ENCODE assay signal across 10 cellular contexts in genomic region chr17:38906429-38907172, GRCh38. TPM values are rescaled to one million over a fixed set of nuclear protein-coding genes. Genes with fewer than 3 reads are reported as not detected.
DNase-seq lines count a peak whose midpoint lies in the region; ATAC-seq and TF ChIP-seq lines count a peak whose summit lies in the region.
"Had no signal": no experiment of that assay in that cellular context is flagged by ENCODE, and none has a peak within 500 bp of the region (broad histone marks: within the 10 kb centered on the region; RNA-seq: fewer than 3 reads in every experiment).

No MANE protein-coding gene starts in this region.

- TF ChIP-seq CTCF in right atrium auricular region (IDR thresholded peaks at IDR 0.05) (no peak), omental fat pad (IDR thresholded peaks at IDR 0.05) (no peak)

- H3K36me3 ChIP-seq in right atrium auricular region: peaks cover 16% of the 10 kb centered on the region

- peak overlapping the region; percentile 20 to 26 for H3K27ac ChIP-seq in right atrium auricular region

- H3K27me3 Mint-ChIP-seq in activated CD8-positive, alpha-beta memory T cell treated with anti-CD3 and anti-CD28 coated beads, Interleukin-2, amount 10 ng/mL, durations not matched to agents 7 days and 5 days: no peaks in the 10 kb centered on the region
- no peaks in the 10 kb centered on the region for H3K27me3 Mint-ChIP-seq in stimulated activated naive B cell treated with anti-CD40 and anti-IgM and Interleukin-4, amounts not matched to agents 10 μg/mL and 1 μg/mL and 100 μg/mL, for 72 hours

- peaks cover 0 to 62% of the 10 kb centered on the region in 2 donors for H3K4me1 ChIP-seq in right atrium auricular region

- no peak for ATAC-seq in activated CD8-positive, alpha-beta memory T cell treated with anti-CD3 and anti-CD28 coated beads, Interleukin-2, amount 10 ng/mL, durations not matched to agents 7 days and 5 days
- no peak for ATAC-seq in activated naive CD4-positive, alpha-beta T cell treated with anti-CD3 and anti-CD28 coated beads, Interleukin-2, amount 50 U/mL, for 72 hours
- ATAC-seq in stimulated activated naive B cell treated with anti-CD40 and anti-IgM and Interleukin-4, amounts not matched to agents 10 μg/mL and 1 μg/mL and 100 μg/mL, for 72 hours (replicated peaks): no peak
- ATAC-seq in omental fat pad (ENCODE audit: low FRiP score): no peak

- H3K9me3 Mint-ChIP-seq in activated CD8-positive, alpha-beta memory T cell treated with anti-CD3 and anti-CD28 coated beads, Interleukin-2, amount 10 ng/mL, durations not matched to agents 7 days and 5 days (ENCODE audit: low read depth): no peaks in the 10 kb centered on the region
- H3K9me3 Mint-ChIP-seq in activated naive CD4-positive, alpha-beta T cell treated with anti-CD3 and anti-CD28 coated beads, Interleukin-2, amount 50 U/mL, for 72 hours: no peaks in the 10 kb centered on the region
- no peaks in the 10 kb centered on the region for H3K9me3 Mint-ChIP-seq in stimulated activated naive B cell treated with anti-CD40 and anti-IgM and Interleukin-4, amounts not matched to agents 10 μg/mL and 1 μg/mL and 100 μg/mL, for 72 hours

- H3K4me3 ChIP-seq in right atrium auricular region: no peak overlapping the region

- CTCF ChIA-PET in activated CD8-positive, alpha-beta memory T cell treated with anti-CD3 and anti-CD28 coated beads, Interleukin-2, amount 10 ng/mL, durations not matched to agents 7 days and 5 days (lab: Charles Lee): interaction anchor here (0.9 to 2.7 kb wide), 7 partner anchors 9 to 264 kb away, joined by 3 to 9 read pairs (median 4); partner anchors contain the start of gene LASP1

- no peaks in the 10 kb centered on the region for H3K9me3 ChIP-seq in right atrium auricular region

- DNase-seq in activated CD8-positive, alpha-beta memory T cell treated with anti-CD3 and anti-CD28 coated beads, Interleukin-2, amount 10 ng/mL, durations not matched to agents 7 days and 5 days: no peak
- no peak for DNase-seq in activated CD8-positive, alpha-beta memory T cell treated with anti-CD3 and anti-CD28 coated beads for 24 hours
- no peak for DNase-seq in activated naive CD4-positive, alpha-beta T cell treated with anti-CD3 and anti-CD28 coated beads, Interleukin-2, amount 50 U/mL, for 72 hours (ENCODE audit: low spot score in 2 of 2)
- DNase-seq in right atrium auricular region (ENCODE audit: low spot score): no peak
- no peak for DNase-seq in stimulated activated naive B cell treated with anti-CD40 and anti-IgM and Interleukin-4, amounts not matched to agents 10 μg/mL and 1 μg/mL and 100 μg/mL, for 72 hours
- no peak for DNase-seq in anterior cingulate cortex (lab: John Stamatoyannopoulos, UW)
- no peak for DNase-seq in omental fat pad (ENCODE audit: low spot score)
- no peak for DNase-seq in SKM-1 treated with dmso at 0.1 percent for 144 hours (lab: John Stamatoyannopoulos, UW; ENCODE audit: unreplicated experiment)
- DNase-seq: MM.1S, NCI-H748 treated with DMSO at 0.1 percent for 48 hours had no signal

- H3K27me3 ChIP-seq in right atrium auricular region: no peaks in the 10 kb centered on the region

- peak overlapping the region; percentile 19 for H3K27ac Mint-ChIP-seq in activated CD8-positive, alpha-beta memory T cell treated with anti-CD3 and anti-CD28 coated beads, Interleukin-2, amount 10 ng/mL, durations not matched to agents 7 days and 5 days
- H3K27ac Mint-ChIP-seq in activated naive CD4-positive, alpha-beta T cell treated with anti-CD3 and anti-CD28 coated beads, Interleukin-2, amount 50 U/mL, for 72 hours: peak overlapping the region; percentile 2 to 60
- peak overlapping the region; percentile 65 for H3K27ac Mint-ChIP-seq in stimulated activated naive B cell treated with anti-CD40 and anti-IgM and Interleukin-4, amounts not matched to agents 10 μg/mL and 1 μg/mL and 100 μg/mL, for 72 hours

- no peak overlapping the region for H3K4me3 Mint-ChIP-seq in activated CD8-positive, alpha-beta memory T cell treated with anti-CD3 and anti-CD28 coated beads, Interleukin-2, amount 10 ng/mL, durations not matched to agents 7 days and 5 days
- H3K4me3 Mint-ChIP-seq in stimulated activated naive B cell treated with anti-CD40 and anti-IgM and Interleukin-4, amounts not matched to agents 10 μg/mL and 1 μg/mL and 100 μg/mL, for 72 hours: peak overlapping the region in 1 of 2 donors; percentile 21

- peaks cover 37% of the 10 kb centered on the region for H3K36me3 Mint-ChIP-seq in activated CD8-positive, alpha-beta memory T cell treated with anti-CD3 and anti-CD28 coated beads, Interleukin-2, amount 10 ng/mL, durations not matched to agents 7 days and 5 days
- peaks cover 5 to 27% of the 10 kb centered on the region in 2 donors for H3K36me3 Mint-ChIP-seq in activated naive CD4-positive, alpha-beta T cell treated with anti-CD3 and anti-CD28 coated beads, Interleukin-2, amount 50 U/mL, for 72 hours
- peaks cover 34 to 54% of the 10 kb centered on the region in 2 donors for H3K36me3 Mint-ChIP-seq in stimulated activated naive B cell treated with anti-CD40 and anti-IgM and Interleukin-4, amounts not matched to agents 10 μg/mL and 1 μg/mL and 100 μg/mL, for 72 hours

- peaks cover 25% of the 10 kb centered on the region for H3K4me1 Mint-ChIP-seq in activated CD8-positive, alpha-beta memory T cell treated with anti-CD3 and anti-CD28 coated beads, Interleukin-2, amount 10 ng/mL, durations not matched to agents 7 days and 5 days
- peaks cover 33 to 50% of the 10 kb centered on the region in 2 donors for H3K4me1 Mint-ChIP-seq in stimulated activated naive B cell treated with anti-CD40 and anti-IgM and Interleukin-4, amounts not matched to agents 10 μg/mL and 1 μg/mL and 100 μg/mL, for 72 hours

RNA-seq across cellular contexts. Expression of gene LASP1, which starts 36.7 kb away (rescaled TPM):
- total RNA-seq in activated CD8-positive, alpha-beta memory T cell treated with anti-CD3 and anti-CD28 coated beads, Interleukin-2, amount 10 ng/mL, durations not matched to agents 7 days and 5 days: 100 to 1,000 TPM; 208 to 239 TPM
- 100 to 1,000 TPM; 141 to 185 TPM for total RNA-seq in activated naive CD4-positive, alpha-beta T cell treated with anti-CD3 and anti-CD28 coated beads, Interleukin-2, amount 50 U/mL, for 72 hours
- 10 to 100 TPM; 34.2 to 65.4 TPM for total RNA-seq in right atrium auricular region
- 100 to 1,000 TPM; 111 to 174 (median 148) TPM for total RNA-seq in omental fat pad

RNA-seq across cellular contexts. Expression of gene RPL23, which starts 53.1 kb away (rescaled TPM):
- 1,000 to 10,000 TPM in 1 of 2 experiments, 100 to 1,000 TPM in 1; 831 to 1,130 TPM for total RNA-seq in activated CD8-positive, alpha-beta memory T cell treated with anti-CD3 and anti-CD28 coated beads, Interleukin-2, amount 10 ng/mL, durations not matched to agents 7 days and 5 days
- total RNA-seq in activated naive CD4-positive, alpha-beta T cell treated with anti-CD3 and anti-CD28 coated beads, Interleukin-2, amount 50 U/mL, for 72 hours: 1,000 to 10,000 TPM; 1,602 to 2,658 TPM
- total RNA-seq in right atrium auricular region (100 to 1,000 TPM; 640 to 985 TPM), omental fat pad (1,000 to 10,000 TPM; 1,566 to 2,133 (median 2,034) TPM)
